24 cellular contexts compared by ENCODE assay signal in the genomic region with DNA sequence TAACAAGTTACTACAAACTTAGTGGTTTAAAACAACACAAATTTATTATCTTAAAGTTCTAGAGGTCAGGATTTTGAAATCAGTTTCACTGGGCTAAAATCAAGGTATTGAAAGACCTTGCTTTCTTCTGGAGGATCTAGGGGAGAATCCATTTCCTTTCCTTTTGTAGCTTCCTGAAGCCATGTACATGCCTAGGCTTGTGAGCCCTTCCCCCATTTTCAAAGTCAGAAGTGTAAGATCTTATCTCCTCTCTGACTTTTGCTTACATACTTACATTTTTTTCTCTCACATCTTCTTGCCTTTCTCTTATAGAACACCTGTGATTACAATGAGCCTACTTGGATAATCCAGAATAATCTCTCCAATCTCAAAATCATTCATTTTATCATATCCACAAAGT.
"Had no signal": no experiment of that assay in that cellular context is flagged by ENCODE, and none has a peak within 500 bp of the region (broad histone marks: within the 10 kb centered on the region; RNA-seq: fewer than 3 reads in every experiment).

No MANE protein-coding gene starts in this region.

- FAIRE-seq: islet of Langerhans had no signal

- H3K27ac ChIP-seq: left ventricle myocardium inferior, ovary, right atrium auricular region, right lobe of liver, stomach, testis, thyroid gland, transverse colon, upper lobe of left lung, vagina had no signal

- DNase-seq: hypothalamus; immature natural killer cell; left ventricle myocardium inferior; midbrain; mucosa of descending colon; naive thymus-derived CD4-positive, alpha-beta T cell; ovary; right lobe of liver; stimulated activated CD4-positive, alpha-beta T cell treated with anti-CD3 and anti-CD28 coated beads, Interleukin-12 subunit alpha, Interleukin-12 subunit beta, amount 100 ng/mL, for 4 hours; stimulated activated CD4-positive, alpha-beta T cell treated with anti-CD3 and anti-CD28 coated beads, Interleukin-15, amount 100 ng/mL, for 24 hours; stimulated activated CD4-positive, alpha-beta T cell treated with anti-CD3 and anti-CD28 coated beads, Interleukin-2, amount 100 ng/mL, for 24 hours; stimulated activated CD4-positive, alpha-beta T cell treated with anti-CD3 and anti-CD28 coated beads, Interleukin-4, amount 100 ng/mL, for 1 hour; stimulated activated naive B cell treated with anti-CD40 and anti-IgM and Interleukin-4, amounts not matched to agents 10 μg/mL and 1 μg/mL and 100 μg/mL, for 72 hours; stimulated activated naive CD8-positive, alpha-beta T cell treated with anti-CD3 and anti-CD28 coated beads, Interleukin-15, Interleukin-2, amounts not matched to agents 100 U/mL and 50 U/mL, for 24 hours; stomach; testis; thyroid gland; transverse colon; upper lobe of left lung had no signal

- ATAC-seq: mucosa of descending colon; naive thymus-derived CD4-positive, alpha-beta T cell; natural killer cell treated with Interleukin-12 subunit alpha and Interleukin-12 subunit beta and Interleukin-15 and Interleukin-18, amount 100 ng/mL, for 72 hours; right lobe of liver; stimulated activated naive B cell treated with anti-CD40 and anti-IgM and Interleukin-4, amounts not matched to agents 10 μg/mL and 1 μg/mL and 100 μg/mL, for 72 hours; stimulated activated naive CD8-positive, alpha-beta T cell treated with anti-CD3 and anti-CD28 coated beads, Interleukin-15, Interleukin-2, amounts not matched to agents 100 U/mL and 50 U/mL, for 24 hours had no signal

- H3K4me3 ChIP-seq: left ventricle myocardium inferior, lung, mucosa of descending colon, ovary, right atrium auricular region, right lobe of liver, stomach, testis, thyroid gland, transverse colon, upper lobe of left lung, vagina had no signal

- H3K27me3 ChIP-seq: ovary, right atrium auricular region, right lobe of liver, stomach, testis, thyroid gland, transverse colon, upper lobe of left lung, vagina had no signal

- H3K36me3 ChIP-seq: left ventricle myocardium inferior, ovary, right atrium auricular region, right lobe of liver, stomach, thyroid gland, transverse colon, upper lobe of left lung, vagina had no signal
